Comparison of ENCODE assay signal across 13 cellular contexts in genomic region chr2:96243843-96244242, GRCh38. TPM values are rescaled to one million over a fixed set of nuclear protein-coding genes. Genes with fewer than 3 reads are reported as not detected.
A peak's percentile ranks its signal among the peaks of the same experiment; 100 is the strongest.
DNase-seq lines count a peak whose midpoint lies in the region; ATAC-seq and TF ChIP-seq lines count a peak whose summit lies in the region.
"Had no signal": no experiment of that assay in that cellular context is flagged by ENCODE, and none has a peak within 500 bp of the region (broad histone marks: within the 10 kb centered on the region; RNA-seq: fewer than 3 reads in every experiment).

No MANE protein-coding gene starts in this region.

- H4K8ac ChIP-seq in mesendoderm (ENCODE audit: low read depth, low read length): no peak overlapping the region

- no peak overlapping the region for H4K5ac ChIP-seq in mesendoderm (ENCODE audit: low read length)

- H3K18ac ChIP-seq in mesendoderm (ENCODE audit: low read length): no peak overlapping the region

- TF ChIP-seq CTCF in CD14-positive monocyte (IDR thresholded peaks at IDR 0.05) (no peak), neutrophil (IDR thresholded peaks at IDR 0.05) (no peak)

- H3K27me3 Mint-ChIP-seq in CD14-positive monocyte (ENCODE audit: low read depth in 3 of 3): peaks cover 0 to 2% (median 0%) of the 10 kb centered on the region in 3 donors
- no peaks in the 10 kb centered on the region for H3K27me3 Mint-ChIP-seq in activated T-helper 1 cell treated with anti-CD3 and anti-CD28 coated beads, Interleukin-12 subunit alpha, Interleukin-12 subunit beta, Interleukin-2, Interleukin-4 antibody, amounts not matched to agents 30 ng/mL and 10 ng/mL and 1 ng/mL, durations not matched to agents 14 hours and 24 hours and 36 hours (ENCODE audit: insufficient read depth)
- H3K27me3 Mint-ChIP-seq in CD8-positive, alpha-beta memory T cell: no peaks in the 10 kb centered on the region
- H3K27me3 Mint-ChIP-seq: CD4-positive, CD25-positive, alpha-beta regulatory T cell had no signal

- no peak overlapping the region for H2BK120ac ChIP-seq in mesendoderm (ENCODE audit: low read depth, low read length)

- no peak overlapping the region for H3K4me3 Mint-ChIP-seq in CD14-positive monocyte
- no peak overlapping the region for H3K4me3 Mint-ChIP-seq in activated T-helper 1 cell treated with anti-CD3 and anti-CD28 coated beads, Interleukin-12 subunit alpha, Interleukin-12 subunit beta, Interleukin-2, Interleukin-4 antibody, amounts not matched to agents 30 ng/mL and 10 ng/mL and 1 ng/mL, durations not matched to agents 14 hours and 24 hours and 36 hours
- no peak overlapping the region for H3K4me3 Mint-ChIP-seq in CD8-positive, alpha-beta memory T cell
- H3K4me3 Mint-ChIP-seq: H9 had no signal

- no peak overlapping the region for H3K4me3 ChIP-seq in BLaER1 treated with 17β-estradiol and CSF1 and Interleukin-3, amounts not matched to agents 10 nM and 100 nM
- H3K4me3 ChIP-seq in neutrophil (ENCODE audit: low read depth in 1 of 2, low read length in 1 of 2) (no peak overlapping the region), mesendoderm (ENCODE audit: low read length) (no peak overlapping the region)
- H3K4me3 ChIP-seq in CD8-positive, alpha-beta memory T cell (ENCODE audit: low read length): no peak overlapping the region
- H3K4me3 ChIP-seq: A549 had no signal

- peaks cover 61 to 98% (median 71%) of the 10 kb centered on the region in 10 experiments for H3K4me1 ChIP-seq in BLaER1 treated with 17β-estradiol and CSF1 and Interleukin-3, amounts not matched to agents 10 nM and 100 nM
- H3K4me1 ChIP-seq in neutrophil (ENCODE audit: control insufficient read depth in 1 of 2, insufficient read depth in 1 of 2, low read depth in 1 of 2, low read length in 1 of 2): peaks cover 77 to 93% of the 10 kb centered on the region in 2 experiments
- H3K4me1 ChIP-seq in CD8-positive, alpha-beta memory T cell (ENCODE audit: insufficient read depth, low read length): peaks cover 40% of the 10 kb centered on the region
- no peaks in the 10 kb centered on the region for H3K4me1 ChIP-seq in mesendoderm (ENCODE audit: control insufficient read depth, low read depth, low read length)
- H3K4me1 ChIP-seq: A549, BE2C had no signal

- intact Hi-C loops in CD14-positive monocyte (cut with micrococcal nuclease): loop anchor here (2.0 to 5.0 kb wide), 2 partner anchors 15 to 37 kb away; partner anchors contain the start of gene STARD7 (in 1 of the 2)
- intact Hi-C loops in activated T-helper 1 cell treated with anti-CD3 and anti-CD28 coated beads, Interleukin-12 subunit alpha, Interleukin-12 subunit beta, Interleukin-2, Interleukin-4 antibody, amounts not matched to agents 30 ng/mL and 10 ng/mL and 1 ng/mL, durations not matched to agents 14 hours and 24 hours and 36 hours (cut with micrococcal nuclease): no loop called here
- intact Hi-C loops in left cardiac atrium (cut with DNase I): no loop called here

- H3K9me3 ChIP-seq in BLaER1 treated with 17β-estradiol and CSF1 and Interleukin-3, amounts not matched to agents 10 nM and 100 nM (replicated peaks in 1 of 11): no peaks in the 10 kb centered on the region
- no peaks in the 10 kb centered on the region for H3K9me3 ChIP-seq in neutrophil
- no peaks in the 10 kb centered on the region for H3K9me3 ChIP-seq in CD8-positive, alpha-beta memory T cell (ENCODE audit: low read length)
- H3K9me3 ChIP-seq: A549, BE2C had no signal

- H3K27me3 ChIP-seq in BLaER1 treated with 17β-estradiol and CSF1 and Interleukin-3, amounts not matched to agents 10 nM and 100 nM: no peaks in the 10 kb centered on the region
- H3K27me3 ChIP-seq in neutrophil: no peaks in the 10 kb centered on the region
- H3K27me3 ChIP-seq in CD8-positive, alpha-beta memory T cell (ENCODE audit: insufficient read depth, low read length, poor library complexity, severe bottlenecking): no peaks in the 10 kb centered on the region
- no peaks in the 10 kb centered on the region for H3K27me3 ChIP-seq in mesendoderm (ENCODE audit: insufficient read depth, low read length, poor library complexity)
- H3K27me3 ChIP-seq: BE2C had no signal

- WGBS in mesendoderm (ENCODE audit: extremely low coverage, insufficient coverage, low lambda C conversion rate): no CpG with 5 or more reads among the region's 5 CpGs

- H3K4me1 Mint-ChIP-seq in CD14-positive monocyte: peaks cover 91% of the 10 kb centered on the region
- peaks cover 62% of the 10 kb centered on the region for H3K4me1 Mint-ChIP-seq in activated T-helper 1 cell treated with anti-CD3 and anti-CD28 coated beads, Interleukin-12 subunit alpha, Interleukin-12 subunit beta, Interleukin-2, Interleukin-4 antibody, amounts not matched to agents 30 ng/mL and 10 ng/mL and 1 ng/mL, durations not matched to agents 14 hours and 24 hours and 36 hours (ENCODE audit: low read depth)
- H3K4me1 Mint-ChIP-seq in CD8-positive, alpha-beta memory T cell: peaks cover 35 to 54% (median 42%) of the 10 kb centered on the region in 3 donors

- no peak overlapping the region for H3K56ac ChIP-seq in mesendoderm (ENCODE audit: low read length)

- H3K4me2 ChIP-seq in BLaER1 treated with 17β-estradiol and CSF1 and Interleukin-3, amounts not matched to agents 10 nM and 100 nM: peak overlapping the region in 3 of 11 experiments; percentile 81 to 93 (median 85); a peak in 1 of 22 replicates
- H3K4me2 ChIP-seq in mesendoderm (ENCODE audit: low read length): no peak overlapping the region
- H3K4me2 ChIP-seq: A549 had no signal

- POLR2A ChIA-PET in CD8-positive, alpha-beta memory T cell (lab: Charles Lee): no interaction called here

- no peak overlapping the region for H2AK5ac ChIP-seq in mesendoderm (ENCODE audit: low read length)

- H3K27ac ChIP-seq in BLaER1 treated with 17β-estradiol and CSF1 and Interleukin-3, amounts not matched to agents 10 nM and 100 nM: peak overlapping the region in 9 of 11 experiments; percentile 12 to 97 (median 93); a peak in 15 of 22 replicates
- peak overlapping the region; percentile 99 for H3K27ac ChIP-seq in neutrophil
- H3K27ac ChIP-seq in CD8-positive, alpha-beta memory T cell (ENCODE audit: low read depth, low read length): no peak overlapping the region
- H3K27ac ChIP-seq in mesendoderm (ENCODE audit: low read depth, low read length): no peak overlapping the region
- H3K27ac ChIP-seq: A549 had no signal

- CTCF ChIA-PET in CD8-positive, alpha-beta memory T cell (lab: Charles Lee): no interaction called here

- peak overlapping the region in 6 of 7 donors; percentile 81 to 99 (median 98) for H3K27ac Mint-ChIP-seq in CD14-positive monocyte
- H3K27ac Mint-ChIP-seq in activated T-helper 1 cell treated with anti-CD3 and anti-CD28 coated beads, Interleukin-12 subunit alpha, Interleukin-12 subunit beta, Interleukin-2, Interleukin-4 antibody, amounts not matched to agents 30 ng/mL and 10 ng/mL and 1 ng/mL, durations not matched to agents 14 hours and 24 hours and 36 hours: peak overlapping the region; percentile 29
- H3K27ac Mint-ChIP-seq in CD8-positive, alpha-beta memory T cell: no peak overlapping the region

- no peak overlapping the region for H2BK15ac ChIP-seq in mesendoderm (replicated peaks; ENCODE audit: low read depth)

- H3K23ac ChIP-seq in mesendoderm (ENCODE audit: low read length): no peak overlapping the region

- peaks cover 0 to 8% (median 0%) of the 10 kb centered on the region in 11 experiments; a peak in 5 of 22 replicates for H3K36me3 ChIP-seq in BLaER1 treated with 17β-estradiol and CSF1 and Interleukin-3, amounts not matched to agents 10 nM and 100 nM
- H3K36me3 ChIP-seq in neutrophil: peaks cover 8% of the 10 kb centered on the region
- H3K36me3 ChIP-seq in CD8-positive, alpha-beta memory T cell (ENCODE audit: insufficient read depth, low read length): no peaks in the 10 kb centered on the region
- no peaks in the 10 kb centered on the region for H3K36me3 ChIP-seq in mesendoderm (ENCODE audit: control insufficient read depth, insufficient read depth, low read length)
- H3K36me3 ChIP-seq: BE2C had no signal

- ATAC-seq in left cardiac atrium: no peak
- ATAC-seq: A549 had no signal

- no peaks in the 10 kb centered on the region for H4K20me1 ChIP-seq in BLaER1 treated with 17β-estradiol and CSF1 and Interleukin-3, amounts not matched to agents 10 nM and 100 nM

- no peak overlapping the region for H3K9ac ChIP-seq in BLaER1 treated with 17β-estradiol and CSF1 and Interleukin-3, amounts not matched to agents 10 nM and 100 nM
- H3K9ac ChIP-seq in mesendoderm (ENCODE audit: low read length): no peak overlapping the region

- peaks cover 21 to 43% of the 10 kb centered on the region in 2 donors for H3K36me3 Mint-ChIP-seq in CD14-positive monocyte
- H3K36me3 Mint-ChIP-seq in activated T-helper 1 cell treated with anti-CD3 and anti-CD28 coated beads, Interleukin-12 subunit alpha, Interleukin-12 subunit beta, Interleukin-2, Interleukin-4 antibody, amounts not matched to agents 30 ng/mL and 10 ng/mL and 1 ng/mL, durations not matched to agents 14 hours and 24 hours and 36 hours (ENCODE audit: low read depth): peaks cover 19% of the 10 kb centered on the region
- H3K36me3 Mint-ChIP-seq in CD8-positive, alpha-beta memory T cell: no peaks in the 10 kb centered on the region

- no peaks in the 10 kb centered on the region for H3K79me2 ChIP-seq in mesendoderm (ENCODE audit: control insufficient read depth, insufficient read depth, low read length)

- H2BK5ac ChIP-seq in mesendoderm (ENCODE audit: low read length): no peak overlapping the region

- H3K4ac ChIP-seq in mesendoderm (ENCODE audit: low read depth, low read length): no peak overlapping the region

- H3K9me3 Mint-ChIP-seq in CD14-positive monocyte: peaks cover 0 to 4% (median 2%) of the 10 kb centered on the region in 7 donors
- H3K9me3 Mint-ChIP-seq in activated T-helper 1 cell treated with anti-CD3 and anti-CD28 coated beads, Interleukin-12 subunit alpha, Interleukin-12 subunit beta, Interleukin-2, Interleukin-4 antibody, amounts not matched to agents 30 ng/mL and 10 ng/mL and 1 ng/mL, durations not matched to agents 14 hours and 24 hours and 36 hours: peaks cover 8% of the 10 kb centered on the region
- no peaks in the 10 kb centered on the region for H3K9me3 Mint-ChIP-seq in CD8-positive, alpha-beta memory T cell
- H3K9me3 Mint-ChIP-seq: CD4-positive, CD25-positive, alpha-beta regulatory T cell; H9 had no signal

- H3K79me1 ChIP-seq in mesendoderm (ENCODE audit: low read length): no peaks in the 10 kb centered on the region

- DNase-seq in CD14-positive monocyte (ENCODE audit: low spot score) (no peak), left cardiac atrium (no peak), mesendoderm (no peak)
- DNase-seq in activated T-helper 1 cell treated with anti-CD3 and anti-CD28 coated beads, Interleukin-12 subunit alpha, Interleukin-12 subunit beta, Interleukin-2, Interleukin-4 antibody, amounts not matched to agents 30 ng/mL and 10 ng/mL and 1 ng/mL, durations not matched to agents 14 hours and 24 hours and 36 hours (ENCODE audit: low spot score): no peak
- DNase-seq in CD8-positive, alpha-beta memory T cell: no peak
- DNase-seq: BE2C; CD4-positive, CD25-positive, alpha-beta regulatory T cell; DMS79; GOT3; H9 had no signal

RNA-seq across cellular contexts. Expression of gene TMEM127, which starts 22.0 kb away (rescaled TPM):
- polyA plus RNA-seq in CD14-positive monocyte: 100 to 1,000 TPM in 1 of 2 donors, 10 to 100 TPM in 1; 72.3 to 107 TPM
- total RNA-seq in activated T-helper 1 cell treated with anti-CD3 and anti-CD28 coated beads, Interleukin-12 subunit alpha, Interleukin-12 subunit beta, Interleukin-2, Interleukin-4 antibody, amounts not matched to agents 30 ng/mL and 10 ng/mL and 1 ng/mL, durations not matched to agents 14 hours and 24 hours and 36 hours: 29.7 and 30.1 TPM in 2 replicates
- 10 to 100 TPM; 64.4 to 86.6 TPM for total RNA-seq in left cardiac atrium
- 10 to 100 TPM; 29.8 to 33.4 TPM for total RNA-seq in CD8-positive, alpha-beta memory T cell
- polyA plus RNA-seq in CD8-positive, alpha-beta memory T cell: 46.8 TPM
- polyA plus RNA-seq in mesendoderm (2013, experiment 1 of 2): 21.1 TPM
- polyA plus RNA-seq in mesendoderm (2013, experiment 2 of 2): 22.5 TPM

RNA-seq across cellular contexts. Expression of gene CIAO1, which starts 22.2 kb away (rescaled TPM):
- 10 to 100 TPM; 89.4 to 93.8 TPM for polyA plus RNA-seq in CD14-positive monocyte
- 111 and 115 TPM in 2 replicates for total RNA-seq in activated T-helper 1 cell treated with anti-CD3 and anti-CD28 coated beads, Interleukin-12 subunit alpha, Interleukin-12 subunit beta, Interleukin-2, Interleukin-4 antibody, amounts not matched to agents 30 ng/mL and 10 ng/mL and 1 ng/mL, durations not matched to agents 14 hours and 24 hours and 36 hours
- 10 to 100 TPM; 50.0 to 52.7 TPM for total RNA-seq in left cardiac atrium
- total RNA-seq in CD8-positive, alpha-beta memory T cell: 10 to 100 TPM; 73.8 to 77.9 TPM
- 104 TPM for polyA plus RNA-seq in CD8-positive, alpha-beta memory T cell
- polyA plus RNA-seq in mesendoderm (2013, experiment 1 of 2): 40.2 TPM
- polyA plus RNA-seq in mesendoderm (2013, experiment 2 of 2): 40.3 TPM

RNA-seq across cellular contexts. Expression of gene STARD7, which starts 35.2 kb away (rescaled TPM):
- 100 to 1,000 TPM; 172 to 179 TPM for polyA plus RNA-seq in CD14-positive monocyte
- total RNA-seq in activated T-helper 1 cell treated with anti-CD3 and anti-CD28 coated beads, Interleukin-12 subunit alpha, Interleukin-12 subunit beta, Interleukin-2, Interleukin-4 antibody, amounts not matched to agents 30 ng/mL and 10 ng/mL and 1 ng/mL, durations not matched to agents 14 hours and 24 hours and 36 hours: 216 and 229 TPM in 2 replicates
- 100 to 1,000 TPM; 135 to 185 TPM for total RNA-seq in left cardiac atrium
- total RNA-seq in CD8-positive, alpha-beta memory T cell: 100 to 1,000 TPM; 255 to 256 TPM
- polyA plus RNA-seq in CD8-positive, alpha-beta memory T cell: 147 TPM
- 93.9 TPM for polyA plus RNA-seq in mesendoderm (2013, experiment 1 of 2)
- 92.1 TPM for polyA plus RNA-seq in mesendoderm (2013, experiment 2 of 2)

Comparison
In these comparisons a context has a peak if more than half of its experiments do, and no peak if none do; other contexts are left out.
1. H3K27ac ChIP-seq: peak in BLaER1 treated with 17β-estradiol and CSF1 and Interleukin-3, amounts not matched to agents 10 nM and 100 nM (9 of 11) and neutrophil (single experiment); none in CD8-positive, alpha-beta memory T cell (single experiment) and mesendoderm (single experiment).
2. H3K27ac Mint-ChIP-seq: peak in CD14-positive monocyte (6 of 7) and activated T-helper 1 cell treated with anti-CD3 and anti-CD28 coated beads, Interleukin-12 subunit alpha, Interleukin-12 subunit beta, Interleukin-2, Interleukin-4 antibody, amounts not matched to agents 30 ng/mL and 10 ng/mL and 1 ng/mL, durations not matched to agents 14 hours and 24 hours and 36 hours (single experiment); none in CD8-positive, alpha-beta memory T cell (0 of 8).
3. intact Hi-C loops: an anchor here in CD14-positive monocyte (2.0 to 5.0 kb wide); none called in activated T-helper 1 cell treated with anti-CD3 and anti-CD28 coated beads, Interleukin-12 subunit alpha, Interleukin-12 subunit beta, Interleukin-2, Interleukin-4 antibody, amounts not matched to agents 30 ng/mL and 10 ng/mL and 1 ng/mL, durations not matched to agents 14 hours and 24 hours and 36 hours and left cardiac atrium.